8 cellular contexts compared by ENCODE assay signal in genomic region chr3:51371943-51372557, GRCh38. TPM values are rescaled to one million over a fixed set of nuclear protein-coding genes. Genes with fewer than 3 reads are reported as not detected.
DNase-seq lines count a peak whose midpoint lies in the region; ATAC-seq and TF ChIP-seq lines count a peak whose summit lies in the region.

No MANE protein-coding gene starts in this region.

- TF ChIP-seq POLR2A in adrenal gland (IDR thresholded peaks at IDR 0.05) = no peak

- intact Hi-C loops in adrenal gland (cut with DNase I) (loop anchor here (5.0 to 10.0 kb wide), 4 partner anchors 280 to 757 kb away; partner anchors contain the start of genes MAPKAPK3 (in 2 of the 2) and CISH (in 1 of the 2)), left ventricle myocardium inferior (cut with micrococcal nuclease) (no loop called here), sciatic nerve (cut with DNase I) (no loop called here)

- no peak overlapping the region for H3K27ac Mint-ChIP-seq in CD8-positive, alpha-beta memory T cell

- no peaks in the 10 kb centered on the region for H3K9me3 ChIP-seq in CD8-positive, alpha-beta memory T cell (ENCODE audit: low read length)
- no peaks in the 10 kb centered on the region for H3K9me3 ChIP-seq in adrenal gland (replicated peaks in 1 of 3)
- peaks cover 5% of the 10 kb centered on the region for H3K9me3 ChIP-seq in left ventricle myocardium inferior (replicated peaks)

- H3K4me3 ChIP-seq in CD8-positive, alpha-beta memory T cell (ENCODE audit: low read length) = no peak overlapping the region
- H3K4me3 ChIP-seq in adrenal gland (no peak overlapping the region), left ventricle myocardium inferior (no peak overlapping the region)

- H3K27ac ChIP-seq in CD8-positive, alpha-beta memory T cell (ENCODE audit: low read depth, low read length) = no peak overlapping the region
- H3K27ac ChIP-seq in adrenal gland (no peak overlapping the region), left ventricle myocardium inferior (replicated peaks) (no peak overlapping the region)

- DNase-seq in CD8-positive, alpha-beta memory T cell = peak in 4 of 5 donors; percentile 13 to 57 (median 37)
- peak; percentile 39 for DNase-seq in H4 (ENCODE audit: low spot score)
- peak; percentile 27 for DNase-seq in OCI-M2 (lab: John Stamatoyannopoulos, UW; ENCODE audit: unreplicated experiment)
- peak; percentile 57 to 87 (median 76) for DNase-seq in adrenal gland
- DNase-seq in left ventricle myocardium inferior = no peak
- no peak for DNase-seq in sciatic nerve (ENCODE audit: low spot score)
- DNase-seq in activated CD4-positive, CD25-positive, alpha-beta regulatory T cell treated with anti-CD3 and anti-CD28 coated beads, Interleukin-2, amount 50 U/mL, for 72 hours = no peak

- peaks cover 3% of the 10 kb centered on the region for H3K4me1 ChIP-seq in CD8-positive, alpha-beta memory T cell (ENCODE audit: insufficient read depth, low read length)
- H3K4me1 ChIP-seq in adrenal gland (replicated peaks in 1 of 2) (peaks cover 7 to 9% of the 10 kb centered on the region in 2 donors), left ventricle myocardium inferior (no peaks in the 10 kb centered on the region)

- no peaks in the 10 kb centered on the region for H3K27me3 ChIP-seq in CD8-positive, alpha-beta memory T cell (ENCODE audit: insufficient read depth, low read length, poor library complexity, severe bottlenecking)
- no peaks in the 10 kb centered on the region for H3K27me3 ChIP-seq in adrenal gland
- H3K27me3 ChIP-seq in left ventricle myocardium inferior (ENCODE audit: low read depth) = peaks cover 7% of the 10 kb centered on the region

- no peaks in the 10 kb centered on the region for H3K36me3 ChIP-seq in CD8-positive, alpha-beta memory T cell (ENCODE audit: insufficient read depth, low read length)
- H3K36me3 ChIP-seq in adrenal gland (replicated peaks in 1 of 2) (no peaks in the 10 kb centered on the region), left ventricle myocardium inferior (no peaks in the 10 kb centered on the region)

- peak; percentile 45 for ATAC-seq in sciatic nerve
- no peak for ATAC-seq in HG03571 (IDR thresholded peaks at IDR 0.05; ENCODE audit: unreplicated experiment)

- H3K4me1 Mint-ChIP-seq in CD8-positive, alpha-beta memory T cell = peaks cover 0 to 4% (median 2%) of the 10 kb centered on the region in 3 donors

- H3K4me3 Mint-ChIP-seq in CD8-positive, alpha-beta memory T cell = no peak overlapping the region

- no peaks in the 10 kb centered on the region for H3K9me3 Mint-ChIP-seq in CD8-positive, alpha-beta memory T cell

- POLR2A ChIA-PET in CD8-positive, alpha-beta memory T cell (lab: Charles Lee) = interaction anchor here (1.0 kb wide), 1 partner anchor 12 kb away, joined by 3 read pairs; the partner anchor contains the start of gene MANF

- CTCF ChIA-PET in CD8-positive, alpha-beta memory T cell (lab: Charles Lee) = interaction anchor here (0.6 to 5.0 kb wide), 7 partner anchors 17 to 1007 kb away, joined by 3 to 29 read pairs (median 3); no protein-coding TSS in a partner anchor

- 21 to 27% (median 24%) methylated on average over 4 of the region's 4 CpGs for WGBS in adrenal gland, 4 donors

- H3K36me3 Mint-ChIP-seq in CD8-positive, alpha-beta memory T cell = peaks cover 0 to 4% (median 0%) of the 10 kb centered on the region in 3 donors

- peaks cover 8 to 23% of the 10 kb centered on the region in 2 donors for H3K27me3 Mint-ChIP-seq in CD8-positive, alpha-beta memory T cell

- TF ChIP-seq CTCF in adrenal gland (IDR thresholded peaks at IDR 0.05) = peak; percentile 41 to 80 (median 78)
- TF ChIP-seq CTCF in left ventricle myocardium inferior (IDR thresholded peaks at IDR 0.05; ENCODE audit: borderline replicate concordance) = peak; percentile 66

RNA-seq across cellular contexts. Expression of gene MANF, which starts 13.0 kb away (rescaled TPM):
- total RNA-seq in CD8-positive, alpha-beta memory T cell = 100 to 1,000 TPM; 197 to 204 TPM
- 64.5 TPM for polyA plus RNA-seq in CD8-positive, alpha-beta memory T cell
- total RNA-seq in H4 (2014; rRNA removed; shearing (Covaris generic)) = 135 and 150 TPM in 2 replicates
- total RNA-seq in adrenal gland (100 to 1,000 TPM in 1 of 8 donors, 10 to 100 TPM in 7; 16.1 to 281 (median 43.1) TPM), left ventricle myocardium inferior (48.5 TPM), sciatic nerve (60.8 TPM)
- 100 to 1,000 TPM in 1 of 3 donors, 10 to 100 TPM in 2; 18.9 to 306 (median 25.9) TPM for polyA plus RNA-seq in adrenal gland

RNA-seq across cellular contexts. Expression of gene RBM15B, which starts 19.0 kb away (rescaled TPM):
- 10 to 100 TPM; 47.4 to 47.8 TPM for total RNA-seq in CD8-positive, alpha-beta memory T cell
- 26.7 TPM for polyA plus RNA-seq in CD8-positive, alpha-beta memory T cell
- 9.0 and 10.6 TPM in 2 replicates for total RNA-seq in H4 (2014; rRNA removed; shearing (Covaris generic))
- total RNA-seq in adrenal gland (10 to 100 TPM; 23.6 to 36.6 (median 28.0) TPM), left ventricle myocardium inferior (12.5 TPM), sciatic nerve (21.5 TPM)
- polyA plus RNA-seq in adrenal gland = 10 to 100 TPM in 1 of 3 donors, 1 to 10 TPM in 2; 8.0 to 13.5 (median 8.3) TPM

Comparison
In these comparisons a context has a peak if more than half of its experiments do, and no peak if none do; other contexts are left out.
1. DNase-seq: peak in CD8-positive, alpha-beta memory T cell (4 of 5), H4 (single experiment), OCI-M2 (single experiment) and adrenal gland (7 of 7); none in left ventricle myocardium inferior (single experiment), sciatic nerve (single experiment) and activated CD4-positive, CD25-positive, alpha-beta regulatory T cell treated with anti-CD3 and anti-CD28 coated beads, Interleukin-2, amount 50 U/mL, for 72 hours (single experiment).
2. intact Hi-C loops: an anchor here in adrenal gland (5.0 to 10.0 kb wide); none called in left ventricle myocardium inferior and sciatic nerve.